1 cellular context compared by ENCODE assay signal in the genomic region with DNA sequence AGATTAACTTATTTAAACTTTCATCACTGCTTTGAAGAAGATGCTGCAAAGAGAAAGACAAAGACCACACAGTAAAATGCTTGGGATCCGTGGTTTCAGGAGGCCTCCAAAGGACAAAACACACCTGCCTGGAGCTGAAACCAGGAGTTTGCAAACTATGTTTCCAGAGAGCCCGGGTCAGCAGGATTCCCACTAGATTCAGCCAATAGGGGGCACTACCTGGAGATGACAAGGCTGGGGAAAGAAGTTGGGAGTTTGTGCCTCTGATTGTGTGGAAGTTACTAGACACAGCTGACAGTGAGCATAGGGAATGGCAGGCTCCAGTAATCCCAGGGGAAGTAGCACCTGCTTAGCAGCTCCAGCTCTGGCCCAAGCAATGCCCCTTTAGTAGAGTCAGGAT.
TF ChIP-seq lines count a peak whose summit lies in the region.

No MANE protein-coding gene starts in this region.

TF ChIP-seq in HCT116, 20 proteins besides CTCF, POLR2A, EP300 and RAD21 (continued from another document):
- TF ChIP-seq EGR1 (IDR thresholded peaks at IDR 0.05; ENCODE audit: low read depth) (no peak), JUND (IDR thresholded peaks at IDR 0.05) (no peak), CBX3 (IDR thresholded peaks at IDR 0.05; ENCODE audit: low read depth) (no peak)
